In the genomic region with DNA sequence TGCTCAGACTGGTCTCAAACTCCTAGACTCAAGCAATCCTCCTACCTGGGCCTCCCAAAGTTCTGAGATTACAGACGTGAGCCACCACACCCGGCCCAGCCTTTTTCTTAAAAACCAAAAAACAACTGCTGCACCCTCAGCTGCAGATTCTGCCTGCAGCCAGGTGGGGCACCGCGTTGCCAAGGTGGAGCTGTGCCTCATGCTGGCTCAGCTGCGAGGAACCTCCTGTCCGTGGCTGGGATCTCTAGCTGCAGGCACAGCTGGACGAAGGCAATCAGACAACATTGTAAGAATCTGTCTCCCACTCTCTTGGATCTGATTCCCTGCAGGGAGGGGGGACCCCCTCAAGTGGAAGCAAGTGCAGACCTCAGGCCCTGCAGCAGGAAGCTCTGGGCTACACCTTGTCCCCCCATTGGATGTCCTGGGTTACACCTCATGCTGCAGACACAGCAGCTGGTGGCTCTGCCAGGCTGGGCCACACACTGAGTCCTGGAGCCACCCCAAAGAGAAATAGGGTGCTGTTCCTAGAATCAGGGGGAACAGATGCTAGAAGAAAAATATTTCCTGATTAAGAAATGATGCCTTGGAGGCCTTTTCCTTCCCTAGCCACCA, we compare ENCODE assay signal across 9 cellular contexts. TPM values are rescaled to one million over a fixed set of nuclear protein-coding genes. Genes with fewer than 3 reads are reported as not detected.
DNase-seq lines count a peak whose midpoint lies in the region; ATAC-seq and TF ChIP-seq lines count a peak whose summit lies in the region.
"Had no signal": no experiment of that assay in that cellular context is flagged by ENCODE, and none has a peak within 500 bp of the region (broad histone marks: within the 10 kb centered on the region; RNA-seq: fewer than 3 reads in every experiment).

No MANE protein-coding gene starts in this region.

- no peak for ATAC-seq in GM21737 (IDR thresholded peaks at IDR 0.05; ENCODE audit: unreplicated experiment)

- peaks cover 39% of the 10 kb centered on the region for H3K4me1 ChIP-seq in muscle layer of colon (ENCODE audit: insufficient read depth, low read length)

- peak overlapping the region; percentile 65 for H3K4me3 ChIP-seq in AG04449 (ENCODE audit: low read depth, low read length)
- H3K4me3 ChIP-seq in muscle layer of colon (ENCODE audit: low read depth in 1 of 2, low read length in 2 of 2): peak overlapping the region; percentile 39 to 73

- no peaks in the 10 kb centered on the region for H3K27me3 ChIP-seq in muscle layer of colon (ENCODE audit: control insufficient read depth in 1 of 2, insufficient read depth in 2 of 2, low read length in 2 of 2)

- no peaks in the 10 kb centered on the region for H3K9me3 ChIP-seq in muscle layer of colon (ENCODE audit: low read length)

- TF ChIP-seq CTCF in AG04449 (IDR thresholded peaks at IDR 0.05; ENCODE audit: insufficient read depth, low read length, missing control alignments): peak; percentile 30

- H3K27ac ChIP-seq in cingulate gyrus (ENCODE audit: low read depth, low read length) (peak overlapping the region; percentile 96), muscle layer of colon (ENCODE audit: low read depth, low read length) (peak overlapping the region; percentile 99)

- no peak for DNase-seq in AG04449 (ENCODE audit: low read depth, low spot score)
- peak; percentile 29 for DNase-seq in LHCN-M2 (ENCODE audit: low read depth)
- DNase-seq in stimulated activated CD4-positive, alpha-beta T cell treated with anti-CD3 and anti-CD28 coated beads, Interleukin-1b, Interleukin-23, amount 100 ng/mL, for 48 hours: no peak
- DNase-seq in middle frontal gyrus (ENCODE audit: extremely low spot score, low spot score): no peak
- DNase-seq in SIG-M5 (lab: John Stamatoyannopoulos, UW): no peak
- DNase-seq: activated B cell treated with CpG ODN at 0.5 μM for 24 hours had no signal

- H3K9ac ChIP-seq in muscle layer of colon (ENCODE audit: low read length): peak overlapping the region; percentile 97

- CTCF ChIA-PET in AG04449 (lab: Yijun Ruan, JAX): interaction anchor here (0.9 to 5.6 kb wide), 11 partner anchors 10 to 49 kb away, joined by 3 to 42 read pairs (median 6); no protein-coding TSS in a partner anchor

- H3K36me3 ChIP-seq in muscle layer of colon (ENCODE audit: insufficient read depth, low read length): no peaks in the 10 kb centered on the region

- POLR2A ChIA-PET in AG04449 (lab: Yijun Ruan, JAX): interaction anchor here (0.7 to 4.0 kb wide), 12 partner anchors 10 to 331 kb away, joined by 4 to 61 read pairs (median 6); partner anchors contain the start of gene TUBB6

RNA-seq across cellular contexts. Expression of gene CIDEA, which starts 24.1 kb away (rescaled TPM):
- not detected in 2 replicates for total RNA-seq in LHCN-M2 (2014; rRNA removed)
- not detected for polyA plus RNA-seq in LHCN-M2 (2012)
- total RNA-seq: activated B cell treated with CpG ODN at 0.5 μM for 24 hours had no signal

RNA-seq across cellular contexts. Expression of gene TUBB6, which starts 29.8 kb away (rescaled TPM):
- 726 and 794 TPM in 2 replicates for total RNA-seq in LHCN-M2 (2014; rRNA removed)
- polyA plus RNA-seq in LHCN-M2 (2012): 1,348 TPM
